2 cellular contexts compared by ENCODE assay signal in genomic region chr3:119034256-119035013, GRCh38.
TF ChIP-seq lines count a peak whose summit lies in the region.

IGSF11 (minus strand) TSS chr3:119034846; CDS start chr3:119034582, 264 bp downstream.

TF ChIP-seq in HEK293, 187 proteins besides CTCF, POLR2A, EP300 and RAD21 (continued from another document and continues in another):
- TF ChIP-seq ZNF514 (tag by site-specific recombination; IDR thresholded peaks at IDR 0.05) (no peak), ZSCAN16 (tag by site-specific recombination; IDR thresholded peaks at IDR 0.05) (no peak), ZBTB26 (tag by site-specific recombination; optimal IDR thresholded peaks at IDR 0.05) (peak; percentile 86), HIC1 (tag by site-specific recombination; IDR thresholded peaks at IDR 0.05) (peak; percentile 63; the same call in 1 of the 2 replicates), ZNF274 (IDR thresholded peaks at IDR 0.05; ENCODE audit: low read length) (no peak), ZNF274 (tag by site-specific recombination; IDR thresholded peaks at IDR 0.05; ENCODE audit: borderline replicate concordance) (no peak), WT1 (tag by site-specific recombination; IDR thresholded peaks at IDR 0.05) (no peak), ZNF416 (tag by site-specific recombination; IDR thresholded peaks at IDR 0.05) (no peak), ZFHX2 (tag by site-specific recombination; conservative IDR thresholded peaks at IDR 0.05) (peak; percentile 77), PRDM10 (tag by site-specific recombination; IDR thresholded peaks at IDR 0.05) (0 out of 2 replicates have a peak, but pooled peaks have one; percentile 49), ZNF548 (tag by site-specific recombination; IDR thresholded peaks at IDR 0.05) (no peak), ZNF777 (tag by site-specific recombination; IDR thresholded peaks at IDR 0.05; ENCODE audit: borderline replicate concordance) (peak; percentile 26; the same call in 1 of the 2 replicates), PATZ1 (tag by site-specific recombination; IDR thresholded peaks at IDR 0.05) (peak; percentile 63), ZNF341 (tag by site-specific recombination; IDR thresholded peaks at IDR 0.05; ENCODE audit: low read depth) (peak; percentile 96), ZBTB20 (tag by site-specific recombination; IDR thresholded peaks at IDR 0.05) (peak; percentile 69), ZNF692 (tag by site-specific recombination; IDR thresholded peaks at IDR 0.05) (0 out of 2 replicates have a peak, but pooled peaks have one; percentile 29), ZNF132 (tag by site-specific recombination; IDR thresholded peaks at IDR 0.05; ENCODE audit: borderline replicate concordance) (no peak)

TF ChIP-seq in K562, 482 proteins besides CTCF, POLR2A, EP300 and RAD21 (continued from another document and continues in another):
- no peak for TF ChIP-seq TAF1 (IDR thresholded peaks at IDR 0.05; ENCODE audit: control insufficient read depth, extremely low read depth, insufficient read depth, low read length, severe bottlenecking)
- no peak for TF ChIP-seq C11orf30 (IDR thresholded peaks at IDR 0.05; ENCODE audit: low read depth)
- no peak for TF ChIP-seq ZNF639 (CRISPR knock-in tag; conservative IDR thresholded peaks at IDR 0.05 in 1 of 2, IDR thresholded peaks at IDR 0.05 in 1 of 2)
- TF ChIP-seq MAFK (IDR thresholded peaks at IDR 0.05; ENCODE audit: low read length): no peak
- no peak for TF ChIP-seq ATF6 (CRISPR knock-in tag; IDR thresholded peaks at IDR 0.05)
- TF ChIP-seq JUN (IDR thresholded peaks at IDR 0.05; ENCODE audit: borderline replicate concordance, low read depth, low read length): no peak
- TF ChIP-seq JUN (CRISPR knock-in tag; IDR thresholded peaks at IDR 0.05; ENCODE audit: borderline replicate concordance): no peak
- TF ChIP-seq HMG20A (CRISPR knock-in tag; conservative IDR thresholded peaks at IDR 0.05): no peak
- TF ChIP-seq NR1H2 (CRISPR knock-in tag; IDR thresholded peaks at IDR 0.05): no peak
- TF ChIP-seq MGA (IDR thresholded peaks at IDR 0.05): no peak
- 0 out of 2 replicates have a peak, but pooled peaks have one; percentile 32 for TF ChIP-seq KLF1 (tag; IDR thresholded peaks at IDR 0.05)
- no peak for TF ChIP-seq CC2D1A (IDR thresholded peaks at IDR 0.05)
- TF ChIP-seq FOXJ3 (CRISPR knock-in tag; IDR thresholded peaks at IDR 0.05): no peak
- TF ChIP-seq ZBTB49 (CRISPR knock-in tag; IDR thresholded peaks at IDR 0.05; ENCODE audit: borderline replicate concordance): no peak
- TF ChIP-seq FOXP1 (CRISPR knock-in tag; IDR thresholded peaks at IDR 0.05): no peak
- TF ChIP-seq ZNF316 (IDR thresholded peaks at IDR 0.05): no peak
- TF ChIP-seq TGIF2 (CRISPR knock-in tag; IDR thresholded peaks at IDR 0.05): peak; percentile 26; the same call in 1 of the 2 replicates
- no peak for TF ChIP-seq ZMIZ1 (IDR thresholded peaks at IDR 0.05; ENCODE audit: low read depth in 2 of 2, low read length in 2 of 2)
- no peak for TF ChIP-seq TRIM25 (IDR thresholded peaks at IDR 0.05; ENCODE audit: borderline replicate concordance)
- TF ChIP-seq HEY1 (CRISPR knock-in tag; IDR thresholded peaks at IDR 0.05; ENCODE audit: borderline replicate concordance): no peak
- TF ChIP-seq RFX1 (IDR thresholded peaks at IDR 0.05): peak; percentile 68
- TF ChIP-seq ZNF354B (CRISPR knock-in tag; IDR thresholded peaks at IDR 0.05): no peak
- TF ChIP-seq ZC3H8 (IDR thresholded peaks at IDR 0.05): no peak
- no peak for TF ChIP-seq SNRNP70 (optimal IDR thresholded peaks at IDR 0.05; ENCODE audit: low read depth, low read length)
- no peak for TF ChIP-seq KLF10 (CRISPR knock-in tag; IDR thresholded peaks at IDR 0.05)
